Comparison of ENCODE assay signal across 27 cellular contexts in the genomic region with DNA sequence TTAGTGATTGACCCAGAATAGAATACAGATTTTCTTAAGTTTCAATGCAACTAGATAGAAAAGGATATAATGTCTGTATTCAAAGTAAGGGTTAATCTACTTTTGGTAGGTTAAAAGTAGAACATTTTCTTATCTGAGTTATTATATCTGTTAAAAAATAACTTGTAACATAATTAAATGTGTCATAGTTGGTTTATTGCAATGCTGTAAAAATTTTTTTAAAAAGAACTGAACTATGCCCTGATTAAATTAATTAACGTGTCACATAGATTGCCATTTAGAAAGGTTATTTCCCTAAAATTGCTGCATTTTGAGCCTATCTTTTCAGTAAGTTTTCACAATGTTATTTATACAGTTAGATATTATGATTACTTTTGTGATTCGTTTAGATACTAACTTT.
"Had no signal": no experiment of that assay in that cellular context is flagged by ENCODE, and none has a peak within 500 bp of the region (broad histone marks: within the 10 kb centered on the region; RNA-seq: fewer than 3 reads in every experiment).

No MANE protein-coding gene starts in this region.

- H3K27ac Mint-ChIP-seq: immature natural killer cell; naive B cell; natural killer cell; nephron progenitor cell; neural progenitor cell; progenitor cell of endocrine pancreas; stimulated activated effector memory CD8-positive, alpha-beta T cell treated with anti-CD3 and anti-CD28 coated beads, Interleukin-12 subunit alpha, Interleukin-12 subunit beta, amount 100 ng/mL, for 72 hours; stimulated activated naive CD8-positive, alpha-beta T cell treated with anti-CD3 and anti-CD28 coated beads, Interleukin-15, Interleukin-2, amounts not matched to agents 100 ng/mL and 50 ng/mL, for 24 hours had no signal

- H3K4me3 ChIP-seq: lower lobe of right lung, neural progenitor cell, right atrium auricular region, skin epidermis, spleen, suprapubic skin, thoracic aorta, tibial artery, uterus had no signal

- H3K27ac ChIP-seq: lower lobe of right lung, neural progenitor cell, neutrophil, right atrium auricular region, skin epidermis, spleen, suprapubic skin, uterus had no signal

- DNase-seq: hypothalamus; immature natural killer cell; islet precursor cell; lower lobe of right lung; mammary epithelial cell; mesenchymal stem cell; naive B cell; natural killer cell; nephron progenitor cell; occipital lobe; spleen; stimulated activated CD4-positive, alpha-beta T cell treated with anti-CD3 and anti-CD28 coated beads, Interleukin-4, amount 100 ng/mL, for 24 hours; stimulated activated naive CD4-positive, alpha-beta T cell; tibial artery; trophoblast cell; uterus had no signal

- H3K9me3 Mint-ChIP-seq: immature natural killer cell; natural killer cell; nephron progenitor cell; neural progenitor cell; stimulated activated effector memory CD8-positive, alpha-beta T cell treated with anti-CD3 and anti-CD28 coated beads, Interleukin-12 subunit alpha, Interleukin-12 subunit beta, amount 100 ng/mL, for 72 hours; stimulated activated naive CD8-positive, alpha-beta T cell treated with anti-CD3 and anti-CD28 coated beads, Interleukin-15, Interleukin-2, amounts not matched to agents 100 ng/mL and 50 ng/mL, for 24 hours had no signal

- H3K36me3 ChIP-seq: lower lobe of right lung, neural progenitor cell, neutrophil, right atrium auricular region, spleen, suprapubic skin, thoracic aorta, tibial artery, uterus had no signal

- H3K4me1 Mint-ChIP-seq: immature natural killer cell; naive B cell; natural killer cell; nephron progenitor cell; stimulated activated effector memory CD8-positive, alpha-beta T cell treated with anti-CD3 and anti-CD28 coated beads, Interleukin-12 subunit alpha, Interleukin-12 subunit beta, amount 100 ng/mL, for 72 hours had no signal

- H3K9me3 ChIP-seq: lower lobe of right lung, neutrophil, right atrium auricular region, spleen, suprapubic skin, thoracic aorta, tibial artery, uterus had no signal

- H3K36me3 Mint-ChIP-seq: immature natural killer cell; naive B cell; natural killer cell; neural progenitor cell; stimulated activated effector memory CD8-positive, alpha-beta T cell treated with anti-CD3 and anti-CD28 coated beads, Interleukin-12 subunit alpha, Interleukin-12 subunit beta, amount 100 ng/mL, for 72 hours had no signal

- H3K4me1 ChIP-seq: lower lobe of right lung, spleen, suprapubic skin, uterus had no signal

- H3K27me3 ChIP-seq: neural progenitor cell, neutrophil, right atrium auricular region, spleen, suprapubic skin, tibial artery, uterus had no signal

- H3K4me2 ChIP-seq: neural progenitor cell had no signal

- ATAC-seq: left lobe of liver; lower lobe of right lung; natural killer cell; sciatic nerve; stimulated activated effector memory CD8-positive, alpha-beta T cell treated with anti-CD3 and anti-CD28 coated beads, Interleukin-12 subunit alpha, Interleukin-12 subunit beta, amount 100 ng/mL, for 72 hours had no signal

- H3K4me3 Mint-ChIP-seq: immature natural killer cell; naive B cell; natural killer cell; nephron progenitor cell; neural progenitor cell; stimulated activated effector memory CD8-positive, alpha-beta T cell treated with anti-CD3 and anti-CD28 coated beads, Interleukin-12 subunit alpha, Interleukin-12 subunit beta, amount 100 ng/mL, for 72 hours; stimulated activated naive CD8-positive, alpha-beta T cell treated with anti-CD3 and anti-CD28 coated beads, Interleukin-15, Interleukin-2, amounts not matched to agents 100 ng/mL and 50 ng/mL, for 24 hours had no signal

- H3K27me3 Mint-ChIP-seq: progenitor cell of endocrine pancreas had no signal
